8 cellular contexts compared by ENCODE assay signal in genomic region chrX:115894087-115894486, GRCh38.
DNase-seq lines count a peak whose midpoint lies in the region; ATAC-seq and TF ChIP-seq lines count a peak whose summit lies in the region.

No MANE protein-coding gene starts in this region.

- TF ChIP-seq POLR2A in uterus (IDR thresholded peaks at IDR 0.05): no peak

- TF ChIP-seq CTCF in epithelial cell of proximal tubule (conservative IDR thresholded peaks at IDR 0.05; ENCODE audit: low read depth, low read length) (peak; percentile 43), uterus (IDR thresholded peaks at IDR 0.05) (peak; percentile 11 to 44 (median 27)), coronary artery (IDR thresholded peaks at IDR 0.05) (no peak)

- H3K36me3 ChIP-seq in uterus: no peaks in the 10 kb centered on the region

- H3K4me1 ChIP-seq in uterus: no peaks in the 10 kb centered on the region

- H3K27me3 ChIP-seq in uterus: no peaks in the 10 kb centered on the region

- ATAC-seq in GM19351 (IDR thresholded peaks at IDR 0.05; ENCODE audit: unreplicated experiment) (peak; percentile 32), HG02763 (IDR thresholded peaks at IDR 0.05; ENCODE audit: unreplicated experiment) (no peak)

- H3K4me3 ChIP-seq in epithelial cell of proximal tubule (ENCODE audit: low read depth, low read length) (no peak overlapping the region), uterus (no peak overlapping the region), coronary artery (no peak overlapping the region)

- intact Hi-C loops in uterus (cut with DNase I; ENCODE audit: low total_unique reads): no loop called here

- no peak overlapping the region for H3K27ac ChIP-seq in uterus
- no peak overlapping the region for H3K27ac ChIP-seq in coronary artery

- no peaks in the 10 kb centered on the region for H3K9me3 ChIP-seq in uterus

- peak; percentile 48 for DNase-seq in AG08396 (ENCODE audit: low spot score)
- peak; percentile 84 for DNase-seq in NCI-H2107 treated with DMSO at 0.1 percent for 48 hours (lab: John Stamatoyannopoulos, UW; ENCODE audit: unreplicated experiment)
- DNase-seq in epithelial cell of proximal tubule (ENCODE audit: low read depth): no peak
- no peak for DNase-seq in uterus
- DNase-seq in KG1 (lab: John Stamatoyannopoulos, UW): no peak
- no peak for DNase-seq in coronary artery (ENCODE audit: low spot score)

Comparison
In these comparisons a context has a peak if more than half of its experiments do, and no peak if none do; other contexts are left out.
1. DNase-seq: peak in AG08396 (single experiment) and NCI-H2107 treated with DMSO at 0.1 percent for 48 hours (single experiment); none in epithelial cell of proximal tubule (single experiment), uterus (0 of 2), KG1 (single experiment) and coronary artery (single experiment).